ENCODE assay signal across 16 cellular contexts in the genomic region with DNA sequence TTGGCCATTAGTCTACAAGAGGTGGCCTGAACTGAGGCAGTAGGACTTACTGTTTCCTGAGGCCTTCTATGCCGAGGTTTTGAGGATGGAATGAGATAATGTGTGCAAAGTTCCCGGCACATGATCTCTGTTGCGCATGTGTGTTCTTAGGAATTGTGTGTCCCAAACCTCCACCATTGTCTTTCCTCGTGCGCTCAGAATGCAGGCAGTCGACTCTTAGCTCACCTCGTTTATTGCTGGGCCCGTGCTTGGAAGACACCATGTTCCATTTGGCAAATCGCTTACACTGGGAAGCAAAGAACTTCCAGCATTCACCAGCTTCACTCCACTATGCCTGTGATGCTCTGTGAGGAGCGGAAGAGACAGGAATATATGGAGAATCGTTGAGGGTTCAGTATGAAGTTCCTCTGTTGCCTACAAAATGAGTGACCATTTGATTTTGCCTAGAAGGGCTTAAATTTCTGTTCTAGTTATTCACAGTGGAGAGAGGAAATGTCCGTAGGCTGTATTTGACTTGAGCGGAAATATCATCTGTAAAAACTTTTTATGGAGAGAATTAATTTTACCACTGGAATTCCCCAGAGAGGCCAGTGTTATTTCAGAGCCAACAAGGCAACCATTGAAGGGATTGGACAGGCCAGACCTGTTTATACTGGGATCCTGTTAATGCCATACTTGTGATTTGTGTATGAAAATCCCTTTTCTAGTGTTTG.
DNase-seq lines count a peak whose midpoint lies in the region; ATAC-seq, FAIRE-seq and TF ChIP-seq lines count a peak whose summit lies in the region.
"Had no signal": no experiment of that assay in that cellular context is flagged by ENCODE, and none has a peak within 500 bp of the region (broad histone marks: within the 10 kb centered on the region; RNA-seq: fewer than 3 reads in every experiment).

No MANE protein-coding gene starts in this region.

- H3K4me1 Mint-ChIP-seq in CD8-positive, alpha-beta memory T cell = peaks cover 18 to 39% (median 25%) of the 10 kb centered on the region in 3 donors

- no peak overlapping the region for H2AFZ ChIP-seq in mammary epithelial cell (ENCODE audit: low read depth, low read length)

- H3K4me3 Mint-ChIP-seq in CD8-positive, alpha-beta memory T cell = no peak overlapping the region

- POLR2A ChIA-PET in CD8-positive, alpha-beta memory T cell (lab: Charles Lee) = interaction anchor here (1.0 kb wide), 1 partner anchor 17 kb away, joined by 3 read pairs; no protein-coding TSS in a partner anchor

- dilution Hi-C loops in mammary epithelial cell (cut with HindIII; ENCODE audit: low sequenced_read_pairs) = no loop called here

- peak overlapping the region in 1 of 8 donors; percentile 89 for H3K27ac Mint-ChIP-seq in CD8-positive, alpha-beta memory T cell
- H3K27ac Mint-ChIP-seq: CD4-positive, alpha-beta T cell had no signal

- no peaks in the 10 kb centered on the region for H3K79me2 ChIP-seq in mammary epithelial cell (ENCODE audit: insufficient read depth, low read length)

- H3K9me3 ChIP-seq in mammary epithelial cell (replicated peaks; ENCODE audit: insufficient read depth, low read length) = no peaks in the 10 kb centered on the region
- H3K9me3 ChIP-seq in CD8-positive, alpha-beta memory T cell (ENCODE audit: low read length) = no peaks in the 10 kb centered on the region
- H3K9me3 ChIP-seq: lower lobe of right lung had no signal

- H3K4me1 ChIP-seq in mammary epithelial cell (ENCODE audit: insufficient read depth, low read length) = peaks cover 29% of the 10 kb centered on the region
- H3K4me1 ChIP-seq in CD8-positive, alpha-beta memory T cell (ENCODE audit: insufficient read depth, low read length) = peaks cover 10% of the 10 kb centered on the region
- H3K4me1 ChIP-seq: lower lobe of right lung had no signal

- peak; percentile 53 for FAIRE-seq in A204.1 (lab: Jason Lieb, UNC)
- FAIRE-seq: GM12892, small intestine had no signal

- peak; percentile 28 for DNase-seq in HCEC 1CT
- DNase-seq in mammary epithelial cell = peak; percentile 68
- peak; percentile 31 for DNase-seq in myocyte (ENCODE audit: low read depth)
- no peak for DNase-seq in stimulated activated CD4-positive, alpha-beta T cell treated with anti-CD3 and anti-CD28 coated beads, Interleukin-15, amount 100 ng/mL, for 24 hours
- no peak for DNase-seq in stimulated activated CD4-positive, alpha-beta T cell treated with anti-CD3 and anti-CD28 coated beads, Interleukin-12 subunit alpha, Interleukin-12 subunit beta, amount 100 ng/mL, for 4 hours
- DNase-seq in CD8-positive, alpha-beta memory T cell = no peak
- DNase-seq: activated CD4-positive, alpha-beta T cell treated with anti-CD3 and anti-CD28 coated beads, Interleukin-2, amount 50 U/mL, for 4 hours; anterior cingulate cortex; CD4-positive, alpha-beta T cell; lower lobe of right lung; SHP77; small intestine had no signal

- intact Hi-C loops in mammary epithelial cell (cut with micrococcal nuclease) = loop anchor here (2.0 kb wide), 1 partner anchor 37 kb away; no protein-coding TSS in a partner anchor

- WGBS in mammary epithelial cell (ENCODE audit: low coverage, missing lambda C conversion rate) = 90% methylated on average over 13 of the region's 13 CpGs

- peaks cover 0 to 4% of the 10 kb centered on the region in 2 donors for H3K27me3 Mint-ChIP-seq in CD8-positive, alpha-beta memory T cell
- H3K27me3 Mint-ChIP-seq: CD4-positive, alpha-beta T cell had no signal

- TF ChIP-seq CTCF in mammary epithelial cell (conservative IDR thresholded peaks at IDR 0.05 in 1 of 2, IDR thresholded peaks at IDR 0.05 in 1 of 2; ENCODE audit: extremely low read depth in 1 of 2, insufficient read depth in 1 of 2, low read depth in 1 of 2, low read length in 2 of 2) = no peak

- peaks cover 0 to 1% (median 0%) of the 10 kb centered on the region in 5 donors for H3K9me3 Mint-ChIP-seq in CD8-positive, alpha-beta memory T cell
- H3K9me3 Mint-ChIP-seq: CD4-positive, alpha-beta T cell had no signal

- H3K4me2 ChIP-seq in mammary epithelial cell (ENCODE audit: insufficient read depth, low read depth, low read length) = no peak overlapping the region
- H3K4me2 ChIP-seq: KMS-11 had no signal

- no peak for ATAC-seq in GM19467 (IDR thresholded peaks at IDR 0.05; ENCODE audit: unreplicated experiment)

- H3K9ac ChIP-seq in mammary epithelial cell (ENCODE audit: insufficient read depth, low read length) = no peak overlapping the region
- H3K9ac ChIP-seq: KMS-11 had no signal

- H3K36me3 ChIP-seq in mammary epithelial cell (ENCODE audit: insufficient read depth, low read length) = no peaks in the 10 kb centered on the region
- no peaks in the 10 kb centered on the region for H3K36me3 ChIP-seq in CD8-positive, alpha-beta memory T cell (ENCODE audit: insufficient read depth, low read length)
- H3K36me3 ChIP-seq: lower lobe of right lung had no signal

- no peaks in the 10 kb centered on the region for H4K20me1 ChIP-seq in mammary epithelial cell (ENCODE audit: insufficient read depth, low read length)

- CTCF ChIA-PET in mammary epithelial cell (lab: Charles Lee; ENCODE audit: low non-redundant PET) = no interaction called here
- CTCF ChIA-PET in CD8-positive, alpha-beta memory T cell (lab: Charles Lee) = no interaction called here

- BruUV-seq in mammary epithelial cell (replicated peaks; lab: Mats Ljungman, UMichigan) = no TSS peak

- H3K4me3 ChIP-seq in mammary epithelial cell (replicated peaks in 1 of 3; ENCODE audit: insufficient read depth in 1 of 3, low read depth in 2 of 3, low read length in 3 of 3) = no peak overlapping the region
- H3K4me3 ChIP-seq in CD8-positive, alpha-beta memory T cell (ENCODE audit: low read length) = no peak overlapping the region
- H3K4me3 ChIP-seq: lower lobe of right lung had no signal

- no peak overlapping the region for H3K27ac ChIP-seq in mammary epithelial cell (ENCODE audit: insufficient read depth, low read depth, low read length)
- H3K27ac ChIP-seq in CD8-positive, alpha-beta memory T cell (ENCODE audit: low read depth, low read length) = no peak overlapping the region
- H3K27ac ChIP-seq: KMS-11, lower lobe of right lung had no signal

- H3K27me3 ChIP-seq in mammary epithelial cell (ENCODE audit: insufficient read depth, low read length) = no peaks in the 10 kb centered on the region
- H3K27me3 ChIP-seq in CD8-positive, alpha-beta memory T cell (ENCODE audit: insufficient read depth, low read length, poor library complexity, severe bottlenecking) = no peaks in the 10 kb centered on the region

- in situ Hi-C loops in mammary epithelial cell (cut with MboI; ENCODE audit: low sequenced_read_pairs in 2 of 2) = no loop called here

- peaks cover 0 to 1% (median 0%) of the 10 kb centered on the region in 3 donors for H3K36me3 Mint-ChIP-seq in CD8-positive, alpha-beta memory T cell

Comparison
In these comparisons a context has a peak if more than half of its experiments do, and no peak if none do; other contexts are left out.
1. DNase-seq: peak in HCEC 1CT (single experiment), mammary epithelial cell (single experiment) and myocyte (single experiment); none in stimulated activated CD4-positive, alpha-beta T cell treated with anti-CD3 and anti-CD28 coated beads, Interleukin-15, amount 100 ng/mL, for 24 hours (single experiment), stimulated activated CD4-positive, alpha-beta T cell treated with anti-CD3 and anti-CD28 coated beads, Interleukin-12 subunit alpha, Interleukin-12 subunit beta, amount 100 ng/mL, for 4 hours (single experiment) and CD8-positive, alpha-beta memory T cell (0 of 5).